In genomic region chr2:12658287-12658945, GRCh38 we compare ENCODE assay signal across 20 cellular contexts.
"Had no signal": no experiment of that assay in that cellular context is flagged by ENCODE, and none has a peak within 500 bp of the region (broad histone marks: within the 10 kb centered on the region; RNA-seq: fewer than 3 reads in every experiment).

No MANE protein-coding gene starts in this region.

- H3K27ac Mint-ChIP-seq: immature natural killer cell; progenitor cell of endocrine pancreas; stimulated activated naive CD8-positive, alpha-beta T cell treated with anti-CD3 and anti-CD28 coated beads, Interleukin-15, Interleukin-2, amounts not matched to agents 100 ng/mL and 50 ng/mL, for 24 hours had no signal

- H3K27me3 ChIP-seq: ascending aorta, breast epithelium, esophagus muscularis mucosa, gastroesophageal sphincter, heart right ventricle, right atrium auricular region had no signal

- DNase-seq: activated CD4-positive, alpha-beta T cell treated with anti-CD3 and anti-CD28 coated beads, Interleukin-2, amount 50 U/mL, for 4 hours; activated naive CD4-positive, alpha-beta T cell treated with anti-CD3 and anti-CD28 coated beads, Interleukin-2, amount 50 U/mL, for 16 hours; cerebellar nuclear complex; effector CD8-positive, alpha-beta T cell; heart right ventricle; immature natural killer cell; mesenchymal stem cell; mucosa of descending colon; naive B cell; trophoblast cell had no signal

- H3K4me1 Mint-ChIP-seq: immature natural killer cell, naive B cell had no signal

- ATAC-seq: gastroesophageal sphincter, heart right ventricle, mucosa of descending colon, SK-N-SH treated with all-trans-retinoic acid at 6 μM for 48 hours had no signal

- H3K4me1 ChIP-seq: breast epithelium had no signal

- H3K27ac ChIP-seq: ascending aorta, breast epithelium, esophagus muscularis mucosa, gastroesophageal sphincter, heart right ventricle, right atrium auricular region, skin epidermis had no signal

- H3K4me3 Mint-ChIP-seq: immature natural killer cell; naive B cell; neural crest cell; stimulated activated naive CD8-positive, alpha-beta T cell treated with anti-CD3 and anti-CD28 coated beads, Interleukin-15, Interleukin-2, amounts not matched to agents 100 ng/mL and 50 ng/mL, for 24 hours had no signal

- H3K9me3 ChIP-seq: ascending aorta, breast epithelium, gastroesophageal sphincter, heart right ventricle, mucosa of descending colon, right atrium auricular region had no signal

- H3K36me3 Mint-ChIP-seq: naive B cell had no signal

- H3K4me3 ChIP-seq: ascending aorta, breast epithelium, esophagus muscularis mucosa, gastroesophageal sphincter, heart right ventricle, mucosa of descending colon, right atrium auricular region, skin epidermis had no signal

- H3K36me3 ChIP-seq: ascending aorta, breast epithelium, esophagus muscularis mucosa, gastroesophageal sphincter, heart right ventricle, right atrium auricular region had no signal

- H3K27me3 Mint-ChIP-seq: progenitor cell of endocrine pancreas; stimulated activated naive CD8-positive, alpha-beta T cell treated with anti-CD3 and anti-CD28 coated beads, Interleukin-15, Interleukin-2, amounts not matched to agents 100 ng/mL and 50 ng/mL, for 24 hours had no signal

- H3K9me3 Mint-ChIP-seq: immature natural killer cell; stimulated activated naive CD8-positive, alpha-beta T cell treated with anti-CD3 and anti-CD28 coated beads, Interleukin-15, Interleukin-2, amounts not matched to agents 100 ng/mL and 50 ng/mL, for 24 hours had no signal
